ENCODE assay signal across 19 cellular contexts in the genomic region with DNA sequence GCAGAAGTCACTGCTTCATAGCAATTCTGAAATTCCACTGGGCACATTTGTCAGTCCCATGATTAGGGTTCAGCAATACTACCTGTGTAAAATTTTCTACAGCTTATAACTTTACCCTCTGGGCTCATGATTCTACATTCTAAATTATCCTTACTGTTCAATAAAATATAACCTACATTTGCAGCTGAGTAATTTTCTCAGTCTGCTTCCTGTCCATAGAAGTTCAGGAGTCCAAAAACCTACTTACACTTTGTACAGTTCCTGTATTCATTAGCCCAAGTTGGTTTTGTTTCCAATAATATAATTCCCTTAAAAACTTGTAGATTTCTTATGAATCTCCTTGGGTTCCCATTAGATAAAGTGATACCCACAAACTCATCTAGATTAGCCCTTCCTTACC.
"Had no signal": no experiment of that assay in that cellular context is flagged by ENCODE, and none has a peak within 500 bp of the region (broad histone marks: within the 10 kb centered on the region; RNA-seq: fewer than 3 reads in every experiment).

No MANE protein-coding gene starts in this region.

- H3K4me1 ChIP-seq: esophagus muscularis mucosa, gastrocnemius medialis, heart right ventricle, left lung, lower lobe of right lung had no signal

- DNase-seq: cerebellar nuclear complex; dermis blood vessel endothelial cell; dorsolateral prefrontal cortex; effector CD4-positive, alpha-beta T cell; effector memory CD4-positive, alpha-beta T cell; foreskin fibroblast; foreskin melanocyte; gastrocnemius medialis; glutamatergic neuron; head of caudate nucleus; heart right ventricle; hippocampal formation; left lung; left ventricle myocardium superior; lower lobe of right lung had no signal

- H3K36me3 ChIP-seq: esophagus muscularis mucosa, gastrocnemius medialis, heart right ventricle, left lung, lower lobe of right lung had no signal

- ATAC-seq: gastrocnemius medialis, heart right ventricle, left lung, left ventricle myocardium superior, lower lobe of right lung had no signal

- H3K4me3 ChIP-seq: coronary artery, dorsolateral prefrontal cortex, esophagus muscularis mucosa, gastrocnemius medialis, heart right ventricle, left lung, lower lobe of right lung had no signal

- H3K9me3 ChIP-seq: esophagus muscularis mucosa, gastrocnemius medialis, left lung, lower lobe of right lung had no signal

- H3K27me3 ChIP-seq: gastrocnemius medialis had no signal

- H3K27ac ChIP-seq: coronary artery, dorsolateral prefrontal cortex, esophagus muscularis mucosa, gastrocnemius medialis, heart right ventricle, left lung, lower lobe of right lung had no signal

- FAIRE-seq: endothelial cell of umbilical vein, islet of Langerhans had no signal
